8 cellular contexts compared by ENCODE assay signal in genomic region chr11:72787262-72788104, GRCh38. TPM values are rescaled to one million over a fixed set of nuclear protein-coding genes. Genes with fewer than 3 reads are reported as not detected.
DNase-seq lines count a peak whose midpoint lies in the region; ATAC-seq lines count a peak whose summit lies in the region.

No MANE protein-coding gene starts in this region.

- DNase-seq in GF-D8 (lab: John Stamatoyannopoulos, UW) = peak; percentile 56
- peak; percentile 49 for DNase-seq in SK-N-DZ (ENCODE audit: low spot score)
- peak; percentile 63 for DNase-seq in left kidney (ENCODE audit: low read depth, low spot score)
- no peak for DNase-seq in T1000 (lab: John Stamatoyannopoulos, UW)

- ATAC-seq in HG02678 (IDR thresholded peaks at IDR 0.05; ENCODE audit: unreplicated experiment) = peak; percentile 51
- ATAC-seq in GM21528 (IDR thresholded peaks at IDR 0.05; ENCODE audit: low FRiP score, unreplicated experiment) = no peak
- ATAC-seq in GM21390 (IDR thresholded peaks at IDR 0.05; ENCODE audit: unreplicated experiment) = no peak
- ATAC-seq in GM21423 (IDR thresholded peaks at IDR 0.05; ENCODE audit: unreplicated experiment) = no peak

RNA-seq across cellular contexts. Expression of gene STARD10, which starts 6.4 kb away (rescaled TPM):
- 30.0 and 37.8 TPM in 2 replicates for polyA plus RNA-seq in SK-N-DZ (2014; cell fraction: cytosol; rRNA removed)
- polyA plus RNA-seq in SK-N-DZ (2014; cell fraction: nucleus; rRNA removed) = 20.7 and 34.3 TPM in 2 replicates

RNA-seq across cellular contexts. Expression of gene ATG16L2, which starts 26.7 kb away (rescaled TPM):
- polyA plus RNA-seq in SK-N-DZ (2014; cell fraction: cytosol; rRNA removed) = 21.2 TPM in 2 replicates
- 161 and 209 TPM in 2 replicates for polyA plus RNA-seq in SK-N-DZ (2014; cell fraction: nucleus; rRNA removed)

RNA-seq across cellular contexts. Expression of gene ARAP1, which starts 35.3 kb away (rescaled TPM):
- 63.6 and 74.0 TPM in 2 replicates for polyA plus RNA-seq in SK-N-DZ (2014; cell fraction: cytosol; rRNA removed)
- polyA plus RNA-seq in SK-N-DZ (2014; cell fraction: nucleus; rRNA removed) = 135 and 164 TPM in 2 replicates
